Comparison of ENCODE assay signal across 8 cellular contexts in the genomic region with DNA sequence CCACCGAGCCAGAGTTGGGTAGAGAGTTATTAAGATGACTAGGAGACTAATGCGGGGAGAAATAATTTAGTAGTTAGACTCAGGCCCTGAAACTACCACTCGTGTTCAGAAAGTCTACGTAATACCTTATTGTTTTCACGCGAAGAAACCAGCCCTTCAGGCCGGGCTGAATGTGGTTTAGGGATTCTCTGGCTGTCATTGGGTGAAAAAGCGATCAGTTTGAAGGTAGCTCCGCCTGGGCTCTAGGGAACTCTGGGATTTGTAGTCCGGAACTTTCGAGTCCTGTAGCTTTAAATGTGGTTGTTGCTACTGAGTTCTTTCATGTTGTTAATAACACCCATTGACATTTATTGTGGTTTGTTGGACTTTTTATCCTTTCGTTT. TPM values are rescaled to one million over a fixed set of nuclear protein-coding genes. Genes with fewer than 3 reads are reported as not detected.
DNase-seq lines count a peak whose midpoint lies in the region; ATAC-seq, FAIRE-seq and TF ChIP-seq lines count a peak whose summit lies in the region.

No MANE protein-coding gene starts in this region.

- H3K27me3 ChIP-seq in ACC112 (ENCODE audit: insufficient read depth, low read length): no peaks in the 10 kb centered on the region
- H3K27me3 ChIP-seq in WERI-Rb-1 (ENCODE audit: insufficient read depth, low read depth, severe bottlenecking): no peaks in the 10 kb centered on the region
- H3K27me3 ChIP-seq in keratinocyte (ENCODE audit: control insufficient read depth, extremely low read depth, insufficient read depth, low read length): no peaks in the 10 kb centered on the region

- H3K4me3 ChIP-seq in ACC112 (ENCODE audit: low read depth, low read length) (peak overlapping the region; percentile 87), WERI-Rb-1 (ENCODE audit: low read depth, low read length) (peak overlapping the region; percentile 93), keratinocyte (ENCODE audit: control insufficient read depth in 2 of 3, extremely low read depth in 1 of 3, insufficient read depth in 2 of 3, low read depth in 1 of 3, low read length in 3 of 3) (peak overlapping the region; percentile 51 to 98 (median 75))

- peaks cover 6% of the 10 kb centered on the region; the same call in 1 of the 2 replicates for H3K36me3 ChIP-seq in ACC112 (ENCODE audit: insufficient read depth, low read length)
- H3K36me3 ChIP-seq in WERI-Rb-1: peaks cover 9% of the 10 kb centered on the region
- H3K36me3 ChIP-seq in keratinocyte (ENCODE audit: control insufficient read depth in 2 of 2, extremely low read depth in 1 of 2, insufficient read depth in 2 of 2, low read length in 2 of 2): no peaks in the 10 kb centered on the region

- ATAC-seq in GM18870 (IDR thresholded peaks at IDR 0.05; ENCODE audit: unreplicated experiment): peak; percentile 60
- ATAC-seq in HG03139 (IDR thresholded peaks at IDR 0.05; ENCODE audit: unreplicated experiment): peak; percentile 48

- DNase-seq in NCI-H2196 treated with DMSO at 0.1 percent for 48 hours (lab: John Stamatoyannopoulos, UW; ENCODE audit: unreplicated experiment) (peak; percentile 87), WERI-Rb-1 (peak; percentile 78), cerebellar nuclear complex (lab: John Stamatoyannopoulos, UW) (peak; percentile 89 to 95), keratinocyte (ENCODE audit: low read depth, low spot score) (peak; percentile 78)
- peak; percentile 27 to 58 for DNase-seq in stimulated activated CD4-positive, alpha-beta T cell treated with anti-CD3 and anti-CD28 coated beads, Interleukin-15, amount 100 ng/mL, for 1 hour (ENCODE audit: low read depth in 1 of 2, low spot score in 1 of 2)

- H3K9me1 ChIP-seq in keratinocyte (ENCODE audit: control insufficient read depth, extremely low read depth, insufficient read depth, low read length): no peaks in the 10 kb centered on the region

- dilution Hi-C loops in keratinocyte (cut with MboI; ENCODE audit: extremely low pct_ligation_motif_present, low sequenced_read_pairs): no loop called here

- H3K9me3 ChIP-seq in WERI-Rb-1 (ENCODE audit: severe bottlenecking) (peaks cover 4% of the 10 kb centered on the region), keratinocyte (ENCODE audit: control insufficient read depth, low read depth, low read length) (no peaks in the 10 kb centered on the region)

- H4K20me1 ChIP-seq in keratinocyte (ENCODE audit: control insufficient read depth, extremely low read depth, insufficient read depth, low read length): no peaks in the 10 kb centered on the region

- H3K79me2 ChIP-seq in ACC112 (ENCODE audit: control insufficient read depth, insufficient read depth, low read length, unreplicated experiment) (peaks cover 29% of the 10 kb centered on the region), keratinocyte (ENCODE audit: control insufficient read depth, insufficient read depth, low read length) (peaks cover 26% of the 10 kb centered on the region)

- TF ChIP-seq CTCF in WERI-Rb-1 (IDR thresholded peaks at IDR 0.05; ENCODE audit: low read depth, low read length) (no peak), keratinocyte (optimal IDR thresholded peaks at IDR 0.05 in 1 of 3, IDR thresholded peaks at IDR 0.05 in 1 of 3, conservative IDR thresholded peaks at IDR 0.05 in 1 of 3; ENCODE audit: extremely low read depth in 1 of 3, insufficient read depth in 2 of 3, low read length in 3 of 3) (no peak)

- H3K9ac ChIP-seq in keratinocyte (ENCODE audit: control insufficient read depth, extremely low read depth, insufficient read depth, low read length): peak overlapping the region; percentile 95

- H2AFZ ChIP-seq in ACC112 (ENCODE audit: low read length, unreplicated experiment) (peak overlapping the region; percentile 96), keratinocyte (ENCODE audit: control insufficient read depth, low read length) (peak overlapping the region; percentile 95)

- H3K4me1 ChIP-seq in ACC112 (ENCODE audit: control insufficient read depth, insufficient read depth, low read length, unreplicated experiment) (peaks cover 4% of the 10 kb centered on the region), keratinocyte (ENCODE audit: control insufficient read depth, extremely low read depth, insufficient read depth, low read length) (peaks cover 4% of the 10 kb centered on the region)

- FAIRE-seq in keratinocyte (lab: Jason Lieb, UNC): peak; percentile 86

- H3K27ac ChIP-seq in ACC112 (ENCODE audit: low read depth, low read length) (peak overlapping the region; percentile 93), WERI-Rb-1 (peak overlapping the region; percentile 92), keratinocyte (ENCODE audit: control insufficient read depth, insufficient read depth, low read length) (peak overlapping the region; percentile 99)

- peak overlapping the region; percentile 87 for H3K4me2 ChIP-seq in keratinocyte (ENCODE audit: control insufficient read depth, extremely low read depth, insufficient read depth, low read depth, low read length)

RNA-seq across cellular contexts. Expression of gene WDR89, which starts 0.5 kb away (rescaled TPM):
- 6.4 to 14.3 TPM (median 9.4 TPM) in 3 replicates for polyA plus RNA-seq in keratinocyte
- 6.3 TPM for polyA plus RNA-seq in keratinocyte (2011; ENCODE audit: low read depth)
- polyA plus RNA-seq in keratinocyte (2011; cell fraction: cytosol; rRNA removed): 4.7 and 10.4 TPM in 2 replicates
- polyA plus RNA-seq in keratinocyte (2011; cell fraction: nucleus; rRNA removed): 8.8 and 12.8 TPM in 2 replicates
- polyA plus RNA-seq in keratinocyte (2012; ENCODE audit: low replicate concordance): 7.7 and 9.1 TPM in 2 replicates
- polyA minus RNA-seq in keratinocyte: 2.4 to 16.5 TPM (median 7.0 TPM) in 3 replicates
- polyA minus RNA-seq in keratinocyte (2011; cell fraction: cytosol; rRNA and poly(A)+ RNA removed): 7.5 TPM
- 5.5 and 12.6 TPM in 2 replicates for polyA minus RNA-seq in keratinocyte (2011; cell fraction: nucleus; rRNA and poly(A)+ RNA removed)

Comparison
In these comparisons a context has a peak if more than half of its experiments do, and no peak if none do; other contexts are left out.
1. Peak in every context shown above with its lines: DNase-seq, ATAC-seq, H3K4me3 ChIP-seq and H3K27ac ChIP-seq.